ENCODE assay signal across 11 cellular contexts in genomic region chr1:36159614-36160387, GRCh38. TPM values are rescaled to one million over a fixed set of nuclear protein-coding genes. Genes with fewer than 3 reads are reported as not detected.
DNase-seq lines count a peak whose midpoint lies in the region; ATAC-seq and TF ChIP-seq lines count a peak whose summit lies in the region.
"Had no signal": no experiment of that assay in that cellular context is flagged by ENCODE, and none has a peak within 500 bp of the region (broad histone marks: within the 10 kb centered on the region; RNA-seq: fewer than 3 reads in every experiment).

No MANE protein-coding gene starts in this region.

- H3K36me3 ChIP-seq in cardiac muscle cell (no peaks in the 10 kb centered on the region), mammary epithelial cell (ENCODE audit: insufficient read depth, low read length) (peaks cover 4% of the 10 kb centered on the region), aorta (ENCODE audit: control insufficient read depth in 1 of 2, insufficient read depth in 2 of 2, low read length in 1 of 2) (no peaks in the 10 kb centered on the region)

- peaks cover 96% of the 10 kb centered on the region for H3K79me2 ChIP-seq in mammary epithelial cell (ENCODE audit: insufficient read depth, low read length)

- 97% methylated on average over 9 of the region's 10 CpGs for WGBS in mammary epithelial cell (ENCODE audit: low coverage, missing lambda C conversion rate)
- 76 to 78% methylated on average over 10 of the region's 10 CpGs for WGBS in aorta, 2 donors

- POLR2A ChIA-PET in naive thymus-derived CD8-positive, alpha-beta T cell (lab: Charles Lee), result interaction anchor here (0.7 to 6.1 kb wide), 11 partner anchors 9 to 1317 kb away, joined by 3 to 173 read pairs (median 6); partner anchors contain the start of genes THRAP3 and TRAPPC3

- in situ Hi-C loops in mammary epithelial cell (cut with MboI; ENCODE audit: low sequenced_read_pairs in 2 of 2), result no loop called here

- H2AFZ ChIP-seq in mammary epithelial cell (ENCODE audit: low read depth, low read length), result no peak overlapping the region

- H3K4me1 Mint-ChIP-seq in naive thymus-derived CD8-positive, alpha-beta T cell, result peaks cover 50 to 80% (median 75%) of the 10 kb centered on the region in 4 donors

- H3K9me3 ChIP-seq in cardiac muscle cell (ENCODE audit: low read depth), result no peaks in the 10 kb centered on the region
- no peaks in the 10 kb centered on the region for H3K9me3 ChIP-seq in mammary epithelial cell (replicated peaks; ENCODE audit: insufficient read depth, low read length)
- no peaks in the 10 kb centered on the region for H3K9me3 ChIP-seq in aorta (ENCODE audit: control insufficient read depth, low read length)
- H3K9me3 ChIP-seq: HAP-1 had no signal

- H3K27ac Mint-ChIP-seq in naive thymus-derived CD8-positive, alpha-beta T cell, result peak overlapping the region; percentile 92 to 99 (median 98)

- TF ChIP-seq CTCF in cardiac muscle cell (IDR thresholded peaks at IDR 0.05; ENCODE audit: low read depth, low read length) (no peak), mammary epithelial cell (conservative IDR thresholded peaks at IDR 0.05 in 1 of 2, IDR thresholded peaks at IDR 0.05 in 1 of 2; ENCODE audit: extremely low read depth in 1 of 2, insufficient read depth in 1 of 2, low read depth in 1 of 2, low read length in 2 of 2) (no peak)

- H3K27me3 ChIP-seq in cardiac muscle cell (no peaks in the 10 kb centered on the region), mammary epithelial cell (ENCODE audit: insufficient read depth, low read length) (no peaks in the 10 kb centered on the region), aorta (ENCODE audit: control insufficient read depth in 1 of 2, insufficient read depth in 2 of 2, low read length in 1 of 2) (no peaks in the 10 kb centered on the region)

- H3K4me3 Mint-ChIP-seq in naive thymus-derived CD8-positive, alpha-beta T cell, result peak overlapping the region; percentile 76 to 95 (median 90)

- CTCF ChIA-PET in mammary epithelial cell (lab: Charles Lee; ENCODE audit: low non-redundant PET), result no interaction called here

- ATAC-seq in Right ventricle myocardium inferior (no peak), aorta (ENCODE audit: low FRiP score) (no peak)
- ATAC-seq in naive thymus-derived CD8-positive, alpha-beta T cell, result no peak

- no peaks in the 10 kb centered on the region for H4K20me1 ChIP-seq in mammary epithelial cell (ENCODE audit: insufficient read depth, low read length)

- H3K27ac ChIP-seq in cardiac muscle cell (peak overlapping the region; percentile 90), mammary epithelial cell (ENCODE audit: insufficient read depth, low read depth, low read length) (peak overlapping the region; percentile 83), aorta (ENCODE audit: low read depth in 1 of 2, low read length in 2 of 2) (peak overlapping the region; percentile 17 to 84)

- peak overlapping the region; percentile 91 for H3K4me2 ChIP-seq in mammary epithelial cell (ENCODE audit: insufficient read depth, low read depth, low read length)

- H3K9me3 Mint-ChIP-seq in naive thymus-derived CD8-positive, alpha-beta T cell, result no peaks in the 10 kb centered on the region

- no peak overlapping the region for H3K9ac ChIP-seq in mammary epithelial cell (ENCODE audit: insufficient read depth, low read length)

- BruUV-seq in mammary epithelial cell (replicated peaks; lab: Mats Ljungman, UMichigan), result no TSS peak

- DNase-seq in cardiac muscle cell (ENCODE audit: low read depth in 1 of 2, low spot score in 1 of 2), result no peak
- no peak for DNase-seq in Right ventricle myocardium inferior (ENCODE audit: missing footprints)
- no peak for DNase-seq in mammary epithelial cell
- DNase-seq in naive thymus-derived CD8-positive, alpha-beta T cell, result peak in 1 of 10 donors; percentile 31
- peak in 1 of 2 donors; percentile 36 for DNase-seq in aorta
- no peak for DNase-seq in RPMI8226
- DNase-seq in NCI-H345 treated with DMSO at 0.1 percent for 48 hours (lab: John Stamatoyannopoulos, UW; ENCODE audit: unreplicated experiment), result no peak
- DNase-seq in NK-92 (lab: John Stamatoyannopoulos, UW; ENCODE audit: unreplicated experiment), result no peak
- DNase-seq: Calu3, NCI-H446 treated with DMSO at 0.1 percent for 48 hours had no signal

- H3K36me3 Mint-ChIP-seq in naive thymus-derived CD8-positive, alpha-beta T cell, result peaks cover 0 to 16% (median 5%) of the 10 kb centered on the region in 3 donors

- H3K4me3 ChIP-seq in cardiac muscle cell (no peak overlapping the region), mammary epithelial cell (replicated peaks in 1 of 3; ENCODE audit: insufficient read depth in 1 of 3, low read depth in 2 of 3, low read length in 3 of 3) (no peak overlapping the region), aorta (ENCODE audit: low read length in 2 of 2) (no peak overlapping the region)

- no peaks in the 10 kb centered on the region for H3K27me3 Mint-ChIP-seq in naive thymus-derived CD8-positive, alpha-beta T cell

- peaks cover 42% of the 10 kb centered on the region for H3K4me1 ChIP-seq in cardiac muscle cell (ENCODE audit: low read depth)
- peaks cover 72% of the 10 kb centered on the region for H3K4me1 ChIP-seq in mammary epithelial cell (ENCODE audit: insufficient read depth, low read length)
- H3K4me1 ChIP-seq in aorta (ENCODE audit: control insufficient read depth in 1 of 2, insufficient read depth in 2 of 2, low read length in 2 of 2), result peaks cover 0 to 5% of the 10 kb centered on the region in 2 donors

- dilution Hi-C loops in mammary epithelial cell (cut with HindIII; ENCODE audit: low sequenced_read_pairs), result no loop called here

- intact Hi-C loops in Right ventricle myocardium inferior (cut with DNase I) (no loop called here), mammary epithelial cell (cut with micrococcal nuclease) (no loop called here), aorta (cut with DNase I) (loop anchor here in 1 of 2 donors (10.0 kb wide), 1 partner anchor 225 kb away; the partner anchor contains the start of gene STK40)

RNA-seq across cellular contexts. Expression of gene MAP7D1, which starts 3.8 kb away (rescaled TPM):
- total RNA-seq in cardiac muscle cell (224 and 239 TPM in 2 replicates), Right ventricle myocardium inferior (383 TPM), mammary epithelial cell (100 to 1,000 TPM in 1 of 2 donors, 10 to 100 TPM in 1; 99.4 to 331 TPM), aorta (100 to 1,000 TPM; 113 to 133 TPM)
- polyA plus RNA-seq in cardiac muscle cell (132 and 141 TPM in 2 replicates), mammary epithelial cell (129 TPM), aorta (10 to 100 TPM; 52.8 to 81.2 TPM)
- polyA minus RNA-seq in mammary epithelial cell, result 116 TPM
- 100 to 1,000 TPM; 266 to 275 TPM for total RNA-seq in naive thymus-derived CD8-positive, alpha-beta T cell
- 10 to 100 TPM; 13.3 to 67.1 (median 20.1) TPM for polyA plus RNA-seq in naive thymus-derived CD8-positive, alpha-beta T cell

RNA-seq across cellular contexts. Expression of gene TRAPPC3, which starts 10.5 kb away (rescaled TPM):
- total RNA-seq in cardiac muscle cell, result 83.5 and 99.6 TPM in 2 replicates
- 119 and 125 TPM in 2 replicates for polyA plus RNA-seq in cardiac muscle cell
- 53.9 TPM for total RNA-seq in Right ventricle myocardium inferior
- 10 to 100 TPM; 73.2 to 96.5 TPM for total RNA-seq in mammary epithelial cell
- 107 TPM for polyA plus RNA-seq in mammary epithelial cell
- 41.7 TPM for polyA minus RNA-seq in mammary epithelial cell
- 10 to 100 TPM; 44.6 to 53.7 TPM for total RNA-seq in naive thymus-derived CD8-positive, alpha-beta T cell
- 100 to 1,000 TPM in 2 of 3 donors, 10 to 100 TPM in 1; 99.9 to 115 (median 110) TPM for polyA plus RNA-seq in naive thymus-derived CD8-positive, alpha-beta T cell
- 10 to 100 TPM; 55.6 to 61.7 TPM for total RNA-seq in aorta
- polyA plus RNA-seq in aorta, result 10 to 100 TPM; 81.0 to 90.7 TPM

RNA-seq across cellular contexts. Expression of gene COL8A2, which starts 34.8 kb away (rescaled TPM):
- total RNA-seq in cardiac muscle cell (0.11 and 0.57 TPM in 2 replicates), Right ventricle myocardium inferior (1.0 TPM), mammary epithelial cell (10 to 100 TPM in 1 of 2 donors, under 1 TPM in 1; 0.94 to 13.3 TPM), aorta (10 to 100 TPM; 37.5 to 48.5 TPM)
- polyA plus RNA-seq in cardiac muscle cell (0.05 TPM in 1 of 2 replicates, not detected in the other), mammary epithelial cell (0.28 TPM), aorta (10 to 100 TPM; 17.4 to 18.4 TPM)
- polyA minus RNA-seq in mammary epithelial cell, result not detected
- under 1 TPM; 0.22 to 0.31 TPM for total RNA-seq in naive thymus-derived CD8-positive, alpha-beta T cell
- under 1 TPM; 0.07 to 0.22 (median 0.15) TPM for polyA plus RNA-seq in naive thymus-derived CD8-positive, alpha-beta T cell
- total RNA-seq: Calu3 had no signal
